ENCODE assay signal across 17 cellular contexts in the genomic region with DNA sequence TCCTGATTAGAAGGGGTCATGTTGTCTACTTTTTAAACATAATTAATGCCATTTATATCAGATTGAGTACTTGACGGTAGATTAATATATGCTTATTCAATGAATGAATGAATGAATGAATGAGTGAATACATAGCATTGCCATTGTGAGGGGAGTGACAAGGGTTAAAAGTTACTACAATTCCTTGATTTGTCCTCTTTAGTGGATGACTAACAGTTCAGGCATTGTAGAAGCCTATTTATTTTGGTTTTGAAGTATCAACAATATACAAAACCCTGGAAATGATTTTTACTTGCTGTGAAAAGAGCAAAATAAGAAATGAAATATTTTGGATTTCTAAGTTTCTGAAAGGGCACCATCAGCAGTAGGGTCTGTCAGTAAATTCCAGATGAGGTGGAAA.
"Had no signal": no experiment of that assay in that cellular context is flagged by ENCODE, and none has a peak within 500 bp of the region (broad histone marks: within the 10 kb centered on the region; RNA-seq: fewer than 3 reads in every experiment).

No MANE protein-coding gene starts in this region.

- DNase-seq: activated CD4-positive, alpha-beta T cell treated with anti-CD3 and anti-CD28 coated beads, Interleukin-2, amount 50 U/mL, for 1 hour; activated CD8-positive, alpha-beta memory T cell treated with anti-CD3 and anti-CD28 coated beads for 24 hours; activated gamma-delta T cell treated with Interleukin-2 at 50 U/mL for 16 hours; activated naive CD8-positive, alpha-beta T cell treated with anti-CD3 and anti-CD28 coated beads, Interleukin-2, amount 10 ng/mL, durations not matched to agents 7 days and 5 days; aorta; hippocampal formation; left ventricle myocardium inferior; nucleus accumbens; small intestine; T-helper 1 cell had no signal

- H3K27ac ChIP-seq: left ventricle myocardium inferior, right atrium auricular region, suprapubic skin had no signal

- H3K36me3 ChIP-seq: left ventricle myocardium inferior, right atrium auricular region, suprapubic skin had no signal

- ATAC-seq: activated CD4-positive, CD25-positive, alpha-beta regulatory T cell treated with anti-CD3 and anti-CD28 coated beads, Interleukin-2, amount 50 U/mL, for 24 hours had no signal

- FAIRE-seq: bronchial epithelial cell, small intestine had no signal

- H3K4me3 Mint-ChIP-seq: activated naive CD8-positive, alpha-beta T cell treated with anti-CD3 and anti-CD28 coated beads, Interleukin-2, amount 10 ng/mL, durations not matched to agents 7 days and 5 days; memory B cell; nephron; stimulated activated naive CD8-positive, alpha-beta T cell treated with anti-CD3 and anti-CD28 coated beads, Interleukin-15, Interleukin-2, amounts not matched to agents 100 ng/mL and 50 ng/mL, for 24 hours had no signal

- H3K4me1 ChIP-seq: right atrium auricular region, suprapubic skin had no signal

- H3K27ac Mint-ChIP-seq: activated naive CD8-positive, alpha-beta T cell treated with anti-CD3 and anti-CD28 coated beads, Interleukin-2, amount 10 ng/mL, durations not matched to agents 7 days and 5 days; memory B cell; nephron; stimulated activated naive CD8-positive, alpha-beta T cell treated with anti-CD3 and anti-CD28 coated beads, Interleukin-15, Interleukin-2, amounts not matched to agents 100 ng/mL and 50 ng/mL, for 24 hours had no signal

- H3K27me3 ChIP-seq: right atrium auricular region, suprapubic skin had no signal

- H3K4me3 ChIP-seq: left ventricle myocardium inferior, right atrium auricular region, suprapubic skin had no signal

- H3K36me3 Mint-ChIP-seq: memory B cell had no signal

- H3K4me1 Mint-ChIP-seq: memory B cell, nephron had no signal
